ENCODE assay signal across 2 cellular contexts in the genomic region with DNA sequence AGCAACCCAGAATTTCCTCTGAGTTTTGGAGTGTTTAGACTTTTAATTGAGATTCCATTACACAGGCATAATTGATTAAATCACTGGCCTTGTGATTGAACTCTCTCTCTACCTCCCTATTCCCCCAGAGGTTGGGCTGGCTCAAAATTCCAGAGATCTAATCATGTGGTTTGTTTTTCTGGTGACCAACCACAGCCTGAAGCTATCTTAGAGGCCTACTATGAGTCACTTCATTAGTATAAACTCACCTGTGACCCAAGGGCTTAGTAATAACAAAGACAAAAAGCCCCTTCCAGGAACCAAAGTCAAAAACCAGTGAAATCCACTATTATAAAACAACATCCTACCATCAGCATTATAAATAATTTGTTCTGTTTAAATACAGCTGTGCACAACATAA.
TF ChIP-seq lines count a peak whose summit lies in the region.

No MANE protein-coding gene starts in this region.

TF ChIP-seq in HepG2, 621 proteins besides CTCF, POLR2A, EP300 and RAD21:
- TF ChIP-seq, protein P1, sequence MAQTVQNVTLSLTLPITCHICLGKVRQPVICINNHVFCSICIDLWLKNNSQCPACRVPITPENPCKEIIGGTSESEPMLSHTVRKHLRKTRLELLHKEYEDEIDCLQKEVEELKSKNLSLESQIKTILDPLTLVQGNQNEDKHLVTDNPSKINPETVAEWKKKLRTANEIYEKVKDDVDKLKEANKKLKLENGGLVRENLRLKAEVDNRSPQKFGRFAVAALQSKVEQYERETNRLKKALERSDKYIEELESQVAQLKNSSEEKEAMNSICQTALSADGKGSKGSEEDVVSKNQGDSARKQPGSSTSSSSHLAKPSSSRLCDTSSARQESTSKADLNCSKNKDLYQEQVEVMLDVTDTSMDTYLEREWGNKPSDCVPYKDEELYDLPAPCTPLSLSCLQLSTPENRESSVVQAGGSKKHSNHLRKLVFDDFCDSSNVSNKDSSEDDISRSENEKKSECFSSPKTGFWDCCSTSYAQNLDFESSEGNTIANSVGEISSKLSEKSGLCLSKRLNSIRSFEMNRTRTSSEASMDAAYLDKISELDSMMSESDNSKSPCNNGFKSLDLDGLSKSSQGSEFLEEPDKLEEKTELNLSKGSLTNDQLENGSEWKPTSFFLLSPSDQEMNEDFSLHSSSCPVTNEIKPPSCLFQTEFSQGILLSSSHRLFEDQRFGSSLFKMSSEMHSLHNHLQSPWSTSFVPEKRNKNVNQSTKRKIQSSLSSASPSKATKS (CRISPR knock-in tag; IDR thresholded peaks at IDR 0.05): no peak
- TF ChIP-seq ZNF768 (CRISPR knock-in tag; IDR thresholded peaks at IDR 0.05) (no peak), FOSL2 (CRISPR knock-in tag; IDR thresholded peaks at IDR 0.05) (peak; percentile 36; the same call in 1 of the 2 replicates)

TF ChIP-seq in SK-N-SH, 30 proteins besides CTCF, POLR2A, EP300 and RAD21 (continued from another document):
- TF ChIP-seq, protein P2, sequence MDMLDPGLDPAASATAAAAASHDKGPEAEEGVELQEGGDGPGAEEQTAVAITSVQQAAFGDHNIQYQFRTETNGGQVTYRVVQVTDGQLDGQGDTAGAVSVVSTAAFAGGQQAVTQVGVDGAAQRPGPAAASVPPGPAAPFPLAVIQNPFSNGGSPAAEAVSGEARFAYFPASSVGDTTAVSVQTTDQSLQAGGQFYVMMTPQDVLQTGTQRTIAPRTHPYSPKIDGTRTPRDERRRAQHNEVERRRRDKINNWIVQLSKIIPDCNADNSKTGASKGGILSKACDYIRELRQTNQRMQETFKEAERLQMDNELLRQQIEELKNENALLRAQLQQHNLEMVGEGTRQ (IDR thresholded peaks at IDR 0.05; ENCODE audit: borderline replicate concordance, low read depth, low read length): no peak
- TF ChIP-seq, protein P3, sequence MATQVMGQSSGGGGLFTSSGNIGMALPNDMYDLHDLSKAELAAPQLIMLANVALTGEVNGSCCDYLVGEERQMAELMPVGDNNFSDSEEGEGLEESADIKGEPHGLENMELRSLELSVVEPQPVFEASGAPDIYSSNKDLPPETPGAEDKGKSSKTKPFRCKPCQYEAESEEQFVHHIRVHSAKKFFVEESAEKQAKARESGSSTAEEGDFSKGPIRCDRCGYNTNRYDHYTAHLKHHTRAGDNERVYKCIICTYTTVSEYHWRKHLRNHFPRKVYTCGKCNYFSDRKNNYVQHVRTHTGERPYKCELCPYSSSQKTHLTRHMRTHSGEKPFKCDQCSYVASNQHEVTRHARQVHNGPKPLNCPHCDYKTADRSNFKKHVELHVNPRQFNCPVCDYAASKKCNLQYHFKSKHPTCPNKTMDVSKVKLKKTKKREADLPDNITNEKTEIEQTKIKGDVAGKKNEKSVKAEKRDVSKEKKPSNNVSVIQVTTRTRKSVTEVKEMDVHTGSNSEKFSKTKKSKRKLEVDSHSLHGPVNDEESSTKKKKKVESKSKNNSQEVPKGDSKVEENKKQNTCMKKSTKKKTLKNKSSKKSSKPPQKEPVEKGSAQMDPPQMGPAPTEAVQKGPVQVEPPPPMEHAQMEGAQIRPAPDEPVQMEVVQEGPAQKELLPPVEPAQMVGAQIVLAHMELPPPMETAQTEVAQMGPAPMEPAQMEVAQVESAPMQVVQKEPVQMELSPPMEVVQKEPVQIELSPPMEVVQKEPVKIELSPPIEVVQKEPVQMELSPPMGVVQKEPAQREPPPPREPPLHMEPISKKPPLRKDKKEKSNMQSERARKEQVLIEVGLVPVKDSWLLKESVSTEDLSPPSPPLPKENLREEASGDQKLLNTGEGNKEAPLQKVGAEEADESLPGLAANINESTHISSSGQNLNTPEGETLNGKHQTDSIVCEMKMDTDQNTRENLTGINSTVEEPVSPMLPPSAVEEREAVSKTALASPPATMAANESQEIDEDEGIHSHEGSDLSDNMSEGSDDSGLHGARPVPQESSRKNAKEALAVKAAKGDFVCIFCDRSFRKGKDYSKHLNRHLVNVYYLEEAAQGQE (IDR thresholded peaks at IDR 0.05; ENCODE audit: low read depth, low read length): no peak
- TF ChIP-seq GABPA (IDR thresholded peaks at IDR 0.05; ENCODE audit: low read depth) (no peak), ELF1 (IDR thresholded peaks at IDR 0.05) (no peak)
- TF ChIP-seq, protein P4, sequence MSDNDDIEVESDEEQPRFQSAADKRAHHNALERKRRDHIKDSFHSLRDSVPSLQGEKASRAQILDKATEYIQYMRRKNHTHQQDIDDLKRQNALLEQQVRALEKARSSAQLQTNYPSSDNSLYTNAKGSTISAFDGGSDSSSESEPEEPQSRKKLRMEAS (IDR thresholded peaks at IDR 0.05; ENCODE audit: low read depth): no peak
